In genomic region chr16:8673611-8674412, GRCh38 we compare ENCODE assay signal across 8 cellular contexts. TPM values are rescaled to one million over a fixed set of nuclear protein-coding genes. Genes with fewer than 3 reads are reported as not detected.
DNase-seq lines count a peak whose midpoint lies in the region; ATAC-seq and TF ChIP-seq lines count a peak whose summit lies in the region.

No MANE protein-coding gene starts in this region.

- H3K4me3 ChIP-seq in ACC112 (ENCODE audit: low read depth, low read length) (peak overlapping the region; percentile 76), adipocyte (ENCODE audit: low read length) (peak overlapping the region; percentile 82), thoracic aorta (peak overlapping the region; percentile 98)

- H3K4me1 ChIP-seq in ACC112 (ENCODE audit: control insufficient read depth, insufficient read depth, low read length, unreplicated experiment) (peaks cover 15% of the 10 kb centered on the region), adipocyte (ENCODE audit: control insufficient read depth, insufficient read depth, low read length) (peaks cover 25% of the 10 kb centered on the region), thoracic aorta (ENCODE audit: control insufficient read depth in 1 of 2, low read depth in 2 of 2) (peaks cover 5 to 12% of the 10 kb centered on the region in 2 donors)

- H2AFZ ChIP-seq in ACC112 (ENCODE audit: low read length, unreplicated experiment), result no peak overlapping the region

- DNase-seq in adipocyte (ENCODE audit: low read depth) (no peak), left colon (no peak), thoracic aorta (ENCODE audit: low spot score) (no peak), NK-92 (lab: John Stamatoyannopoulos, UW; ENCODE audit: unreplicated experiment) (no peak), GOT3 (lab: John Stamatoyannopoulos, UW) (no peak)

- peak; percentile 62 for ATAC-seq in GM18907 (IDR thresholded peaks at IDR 0.05; ENCODE audit: unreplicated experiment)
- peak; percentile 40 for ATAC-seq in HG03135 (IDR thresholded peaks at IDR 0.05; ENCODE audit: unreplicated experiment)
- peak; percentile 60 for ATAC-seq in left colon
- peak; percentile 36 for ATAC-seq in thoracic aorta (ENCODE audit: insufficient number of reproducible peaks, low FRiP score, low read depth)

- no peak for TF ChIP-seq CTCF in thoracic aorta (IDR thresholded peaks at IDR 0.05)

- no peaks in the 10 kb centered on the region for H3K36me3 ChIP-seq in ACC112 (ENCODE audit: insufficient read depth, low read length)
- no peaks in the 10 kb centered on the region for H3K36me3 ChIP-seq in adipocyte (ENCODE audit: control insufficient read depth, insufficient read depth, low read length, severe bottlenecking)
- no peaks in the 10 kb centered on the region for H3K36me3 ChIP-seq in thoracic aorta

- H3K27me3 ChIP-seq in ACC112 (ENCODE audit: insufficient read depth, low read length) (0 out of 2 replicates have a peak, but pooled peaks cover 4% of the 10 kb centered on the region), adipocyte (replicated peaks; ENCODE audit: control insufficient read depth, insufficient read depth, low read length) (no peaks in the 10 kb centered on the region), thoracic aorta (replicated peaks; ENCODE audit: insufficient read depth) (no peaks in the 10 kb centered on the region)

- H3K27ac ChIP-seq in ACC112 (ENCODE audit: low read depth, low read length) (no peak overlapping the region), thoracic aorta (peak overlapping the region in 1 of 2 donors; percentile 6)

- H3K9me3 ChIP-seq in adipocyte (ENCODE audit: control insufficient read depth, low read length), result no peaks in the 10 kb centered on the region
- H3K9me3 ChIP-seq in thoracic aorta, result no peaks in the 10 kb centered on the region

- no peaks in the 10 kb centered on the region for H3K79me2 ChIP-seq in ACC112 (ENCODE audit: control insufficient read depth, insufficient read depth, low read length, unreplicated experiment)

- intact Hi-C loops in left colon (cut with DNase I, micrococcal nuclease), result loop anchor here in 1 of 2 donors (10.0 kb wide), 1 partner anchor 121 kb away; the partner anchor contains the start of genes PMM2 and TMEM186

- peak overlapping the region; percentile 63 for H3K9ac ChIP-seq in adipocyte (ENCODE audit: low read length)

RNA-seq across cellular contexts. Expression of gene ABAT, which starts 0.6 kb away (rescaled TPM):
- total RNA-seq in left colon (10 to 100 TPM in 1 of 2 donors, 1 to 10 TPM in 1; 9.2 to 24.2 TPM), thoracic aorta (1 to 10 TPM; 9.3 to 9.8 TPM)

RNA-seq across cellular contexts. Expression of gene METTL22, which starts 52.3 kb away (rescaled TPM):
- total RNA-seq in left colon (10 to 100 TPM; 25.4 to 35.7 TPM), thoracic aorta (10 to 100 TPM; 19.6 to 34.6 TPM)
